In genomic region chrX:40807384-40807783, GRCh38 we compare ENCODE assay signal across 26 cellular contexts.
"Had no signal": no experiment of that assay in that cellular context is flagged by ENCODE, and none has a peak within 500 bp of the region (broad histone marks: within the 10 kb centered on the region; RNA-seq: fewer than 3 reads in every experiment).

No MANE protein-coding gene starts in this region.

- H3K9me3 ChIP-seq: lower lobe of right lung, neutrophil, spleen, testis, tibial artery had no signal

- H3K79me2 ChIP-seq: parathyroid adenoma had no signal

- H3K9ac ChIP-seq: parathyroid adenoma had no signal

- H3K27ac ChIP-seq: dorsolateral prefrontal cortex, epithelial cell of prostate, lower lobe of right lung, neutrophil, parathyroid adenoma, skin epidermis, testis, tibial artery had no signal

- DNase-seq: cerebellar nuclear complex; cortex of kidney; dorsolateral prefrontal cortex; effector CD4-positive, alpha-beta T cell; foreskin fibroblast; glutamatergic neuron; hypothalamus; immature natural killer cell; islet precursor cell; kidney glomerular epithelial cell; left colon; left ventricle myocardium superior; lower lobe of right lung; naive thymus-derived CD8-positive, alpha-beta T cell; nephron progenitor cell; spleen; stimulated activated CD4-positive, alpha-beta T cell treated with anti-CD3 and anti-CD28 coated beads, Interleukin-4, amount 100 ng/mL, for 4 hours; stimulated activated naive CD8-positive, alpha-beta T cell treated with anti-CD3 and anti-CD28 coated beads, Interleukin-15, Interleukin-2, amounts not matched to agents 100 U/mL and 50 U/mL, for 24 hours; substantia nigra; testis; tibial artery had no signal

- H2AFZ ChIP-seq: parathyroid adenoma had no signal

- H3K27me3 ChIP-seq: neutrophil, spleen, testis, tibial artery had no signal

- H3K4me3 ChIP-seq: dorsolateral prefrontal cortex, lower lobe of right lung, skin epidermis, spleen, testis, tibial artery had no signal

- H3K36me3 ChIP-seq: lower lobe of right lung, neutrophil, spleen, tibial artery had no signal

- H3K4me1 ChIP-seq: lower lobe of right lung, parathyroid adenoma, spleen, testis, tibial artery had no signal

- ATAC-seq: esophagus mucosa; left colon; left ventricle myocardium superior; lower lobe of right lung; naive thymus-derived CD8-positive, alpha-beta T cell; stimulated activated naive CD8-positive, alpha-beta T cell treated with anti-CD3 and anti-CD28 coated beads, Interleukin-15, Interleukin-2, amounts not matched to agents 100 U/mL and 50 U/mL, for 24 hours had no signal
